9 cellular contexts compared by ENCODE assay signal in genomic region chr18:58535340-58536186, GRCh38.
DNase-seq lines count a peak whose midpoint lies in the region; ATAC-seq and TF ChIP-seq lines count a peak whose summit lies in the region.
"Had no signal": no experiment of that assay in that cellular context is flagged by ENCODE, and none has a peak within 500 bp of the region (broad histone marks: within the 10 kb centered on the region; RNA-seq: fewer than 3 reads in every experiment).

No MANE protein-coding gene starts in this region.

- H3K4me1 ChIP-seq in HAP-1: no peaks in the 10 kb centered on the region

- H3K4me3 ChIP-seq in fibroblast of mammary gland (ENCODE audit: control insufficient read depth, low read depth, low read length) (no peak overlapping the region), HAP-1 (no peak overlapping the region)
- H3K4me3 ChIP-seq: skin epidermis had no signal

- DNase-seq in HT1080 (ENCODE audit: low read depth): peak; percentile 44
- DNase-seq in fibroblast of mammary gland (ENCODE audit: low read depth): peak; percentile 84
- DNase-seq in NCI-H1105 treated with DMSO at 0.1 percent for 48 hours (lab: John Stamatoyannopoulos, UW): no peak
- no peak for DNase-seq in omental fat pad (ENCODE audit: low spot score)
- no peak for DNase-seq in NCI-H146 (lab: John Stamatoyannopoulos, UW)
- DNase-seq in HAP-1 (ENCODE audit: low spot score in 2 of 2): no peak

- TF ChIP-seq POLR2A in GM18505 (IDR thresholded peaks at IDR 0.05; ENCODE audit: borderline replicate concordance, extremely low read depth, insufficient read depth, insufficient read length): peak; percentile 72

- in situ Hi-C loops in HAP-1 (cut with MboI; ENCODE audit: low sequenced_read_pairs): loop anchor here (25.0 kb wide), 1 partner anchor 527 kb away; no protein-coding TSS in a partner anchor

- no peaks in the 10 kb centered on the region for H3K9me3 ChIP-seq in HAP-1

- TF ChIP-seq CTCF in fibroblast of mammary gland (conservative IDR thresholded peaks at IDR 0.05; ENCODE audit: control insufficient read depth, insufficient read depth, low read depth, low read length): no peak
- no peak for TF ChIP-seq CTCF in omental fat pad (IDR thresholded peaks at IDR 0.05)

- H3K27me3 ChIP-seq in HAP-1 (ENCODE audit: low read depth): no peaks in the 10 kb centered on the region

- ATAC-seq in GM18505 (IDR thresholded peaks at IDR 0.05; ENCODE audit: unreplicated experiment) (peak; percentile 68), GM21529 (IDR thresholded peaks at IDR 0.05; ENCODE audit: unreplicated experiment) (peak; percentile 66), omental fat pad (ENCODE audit: low FRiP score) (no peak)

- no peaks in the 10 kb centered on the region for H3K36me3 ChIP-seq in HAP-1 (replicated peaks)

Comparison
In these comparisons a context has a peak if more than half of its experiments do, and no peak if none do; other contexts are left out.
1. DNase-seq: peak in HT1080 (single experiment) and fibroblast of mammary gland (single experiment); none in NCI-H1105 treated with DMSO at 0.1 percent for 48 hours (single experiment), omental fat pad (single experiment), NCI-H146 (single experiment) and HAP-1 (0 of 2).